In genomic region chr16:89922477-89922883, GRCh38 we compare ENCODE assay signal across 1 cellular context.
TF ChIP-seq lines count a peak whose summit lies in the region.

No MANE protein-coding gene starts in this region.

TF ChIP-seq in HepG2, 621 proteins besides CTCF, POLR2A, EP300 and RAD21 (continued from another document):
- TF ChIP-seq ZNF644 (CRISPR knock-in tag; IDR thresholded peaks at IDR 0.05; ENCODE audit: low read depth) (no peak), HOMEZ (CRISPR knock-in tag; IDR thresholded peaks at IDR 0.05; ENCODE audit: low read depth) (no peak), CEBPG (CRISPR knock-in tag; IDR thresholded peaks at IDR 0.05) (no peak), ZNF335 (CRISPR knock-in tag; IDR thresholded peaks at IDR 0.05) (no peak; the same call in 1 of the 2 replicates), RAD51 (IDR thresholded peaks at IDR 0.05; ENCODE audit: borderline replicate concordance) (no peak)
TF ChIP-seq in HepG2: peak in this region for 188.
